ENCODE assay signal across 8 cellular contexts in the genomic region with DNA sequence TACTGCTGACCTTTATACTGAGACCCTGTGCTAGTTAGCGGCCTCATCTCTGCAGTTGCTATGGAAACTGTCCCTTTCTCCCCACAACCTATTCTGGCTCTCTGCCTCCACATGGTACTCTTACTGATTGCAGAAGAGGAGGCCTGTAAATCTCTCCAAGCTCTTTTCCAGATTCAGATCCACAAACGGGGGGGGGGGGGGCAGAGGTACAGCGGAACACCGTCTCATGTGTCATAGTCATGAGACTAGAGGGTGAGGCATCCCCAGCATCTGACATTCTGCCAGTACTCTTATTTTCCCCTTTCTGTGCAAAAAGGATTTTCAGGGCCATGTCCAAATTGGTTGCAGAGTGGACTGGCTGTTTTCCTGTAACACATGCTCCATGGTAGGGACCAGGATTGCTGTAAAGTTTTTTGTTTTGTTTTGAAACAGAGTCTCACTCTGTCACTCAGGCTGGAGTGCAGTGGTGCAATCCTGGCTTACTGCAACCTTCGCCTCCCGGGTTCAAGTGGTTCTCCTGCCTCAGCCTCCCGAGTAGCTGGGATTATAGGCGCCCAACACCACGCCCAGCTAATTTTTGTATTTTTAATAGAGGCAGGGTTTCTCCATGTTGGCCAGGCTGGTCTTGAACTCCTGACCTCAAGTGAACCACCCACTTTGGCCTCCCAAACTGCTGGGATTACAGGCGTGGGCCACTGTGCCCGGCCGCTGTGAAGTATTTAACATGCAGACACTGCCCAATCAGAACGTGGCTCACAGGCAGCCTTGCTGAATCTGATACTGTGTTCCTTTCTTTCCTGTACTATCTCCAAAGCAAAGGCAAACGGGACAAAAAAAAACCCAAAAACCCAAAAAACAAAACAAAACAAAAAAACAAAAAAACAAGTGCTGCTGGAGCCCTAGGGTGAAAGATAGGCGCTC. TPM values are rescaled to one million over a fixed set of nuclear protein-coding genes. Genes with fewer than 3 reads are reported as not detected.
DNase-seq lines count a peak whose midpoint lies in the region; TF ChIP-seq lines count a peak whose summit lies in the region.

No MANE protein-coding gene starts in this region.

- H3K27ac ChIP-seq in SK-N-MC (peak overlapping the region; percentile 78), smooth muscle cell (ENCODE audit: low read depth) (peak overlapping the region; percentile 79)

- peaks cover 18% of the 10 kb centered on the region for H3K4me1 ChIP-seq in smooth muscle cell (ENCODE audit: low read depth)

- peaks cover 15% of the 10 kb centered on the region for H3F3A ChIP-seq in smooth muscle cell (ENCODE audit: low read depth)

- TF ChIP-seq CTCF in fibroblast of the aortic adventitia (IDR thresholded peaks at IDR 0.05; ENCODE audit: insufficient read depth, low read length): no peak
- no peak for TF ChIP-seq CTCF in smooth muscle cell (IDR thresholded peaks at IDR 0.05; ENCODE audit: borderline replicate concordance, insufficient read depth, poor library complexity, severe bottlenecking)

- H3K9ac ChIP-seq in SK-N-MC (ENCODE audit: insufficient read length) (no peak overlapping the region), smooth muscle cell (ENCODE audit: low read depth) (no peak overlapping the region)

- peak; percentile 26 for DNase-seq in NCI-H2171 treated with DMSO at 0.1 percent for 48 hours (lab: John Stamatoyannopoulos, UW)
- DNase-seq in NCI-H2171 (lab: John Stamatoyannopoulos, UW): no peak
- no peak for DNase-seq in SK-N-MC (ENCODE audit: low read depth, low spot score)
- DNase-seq in fibroblast of the aortic adventitia (ENCODE audit: low read depth): peak; percentile 80
- DNase-seq in smooth muscle cell (lab: John Stamatoyannopoulos, UW; ENCODE audit: unreplicated experiment): no peak
- no peak for DNase-seq in RPMI8226
- no peak for DNase-seq in stimulated activated naive CD4-positive, alpha-beta T cell treated with Interleukin-2 at 50 U/mL for 16 hours (lab: John Stamatoyannopoulos, UW)
- DNase-seq in NCI-H1436 treated with DMSO at 0.1 percent for 48 hours (lab: John Stamatoyannopoulos, UW): no peak

- 48% methylated on average over 15 of the region's 15 CpGs for WGBS in smooth muscle cell (ENCODE audit: low lambda C conversion rate)

- H3K9me3 ChIP-seq in SK-N-MC (ENCODE audit: low read depth, low read length) (no peaks in the 10 kb centered on the region), smooth muscle cell (replicated peaks; ENCODE audit: low read depth) (no peaks in the 10 kb centered on the region)

- no peaks in the 10 kb centered on the region for H4K20me1 ChIP-seq in smooth muscle cell (ENCODE audit: low read depth)

- H3K27me3 ChIP-seq in smooth muscle cell (ENCODE audit: low read depth): no peaks in the 10 kb centered on the region

- H3K79me2 ChIP-seq in smooth muscle cell (ENCODE audit: low read depth): no peaks in the 10 kb centered on the region

- H3K36me3 ChIP-seq in SK-N-MC (ENCODE audit: insufficient read depth, low read length) (no peaks in the 10 kb centered on the region), smooth muscle cell (ENCODE audit: low read depth) (no peaks in the 10 kb centered on the region)

- peak overlapping the region; percentile 85 for H3K4me2 ChIP-seq in smooth muscle cell

- H3K4me3 ChIP-seq in SK-N-MC: peak overlapping the region; percentile 80
- peak overlapping the region; percentile 85 for H3K4me3 ChIP-seq in fibroblast of the aortic adventitia (ENCODE audit: low read depth, low read length)
- peak overlapping the region; percentile 62 for H3K4me3 ChIP-seq in smooth muscle cell

- H2AFZ ChIP-seq in smooth muscle cell (ENCODE audit: low read depth): no peak overlapping the region

RNA-seq across cellular contexts. Expression of a gene that starts 8.1 kb away (rescaled TPM):
- total RNA-seq in fibroblast of the aortic adventitia (ENCODE audit: low replicate concordance) (43.9 and 108 TPM in 2 replicates), smooth muscle cell (25.9 and 27.1 TPM in 2 replicates)
- 14.6 and 15.7 TPM in 2 replicates for polyA plus RNA-seq in smooth muscle cell

RNA-seq across cellular contexts. Expression of a gene that starts 16.3 kb away (rescaled TPM):
- 71.9 and 106 TPM in 2 replicates for total RNA-seq in fibroblast of the aortic adventitia (ENCODE audit: low replicate concordance)
- total RNA-seq in smooth muscle cell: 41.5 and 52.0 TPM in 2 replicates
- polyA plus RNA-seq in smooth muscle cell: 19.9 and 24.1 TPM in 2 replicates

Comparison
In these comparisons a context has a peak if more than half of its experiments do, and no peak if none do; other contexts are left out.
1. DNase-seq: peak in NCI-H2171 treated with DMSO at 0.1 percent for 48 hours (single experiment) and fibroblast of the aortic adventitia (single experiment); none in NCI-H2171 (single experiment), SK-N-MC (single experiment), smooth muscle cell (single experiment), RPMI8226 (single experiment), stimulated activated naive CD4-positive, alpha-beta T cell treated with Interleukin-2 at 50 U/mL for 16 hours (single experiment) and NCI-H1436 treated with DMSO at 0.1 percent for 48 hours (single experiment).
2. Peak in every context shown above with its lines, with median percentiles within 50 percentile points of each other: H3K4me3 ChIP-seq.